In genomic region chr17:41971721-41972523, GRCh38 we compare ENCODE assay signal across 15 cellular contexts. TPM values are rescaled to one million over a fixed set of nuclear protein-coding genes. Genes with fewer than 3 reads are reported as not detected.
A peak's percentile ranks its signal among the peaks of the same experiment; 100 is the strongest.
DNase-seq lines count a peak whose midpoint lies in the region; ATAC-seq, FAIRE-seq and TF ChIP-seq lines count a peak whose summit lies in the region.
"Had no signal": no experiment of that assay in that cellular context is flagged by ENCODE, and none has a peak within 500 bp of the region (broad histone marks: within the 10 kb centered on the region; RNA-seq: fewer than 3 reads in every experiment).

No MANE protein-coding gene starts in this region.

- no TSS peak for BruUV-seq in HepG2 (replicated peaks; lab: Mats Ljungman, UMichigan)

- WGBS in HepG2 (ENCODE audit: low lambda C conversion rate), result 90% methylated on average over 16 of the region's 18 CpGs
- WGBS in right lobe of liver (ENCODE audit: insufficient coverage, low coverage, low lambda C conversion rate, missing lambda C conversion rate), result 79% methylated on average over 12 of the region's 18 CpGs

- FAIRE-seq in HepG2 (lab: Jason Lieb, UNC), result no peak
- FAIRE-seq: H54, keratinocyte had no signal

- H3K4me3 ChIP-seq in HepG2 (replicated peaks in 1 of 3; ENCODE audit: insufficient read depth in 1 of 3, low read depth in 2 of 3, low read length in 3 of 3), result no peak overlapping the region
- H3K4me3 ChIP-seq in right lobe of liver, result no peak overlapping the region
- H3K4me3 ChIP-seq in neural progenitor cell, result no peak overlapping the region
- H3K4me3 ChIP-seq: heart left ventricle had no signal

- H3K4me3 Mint-ChIP-seq in chondrocyte (ENCODE audit: unreplicated experiment) (no peak overlapping the region), neural progenitor cell (no peak overlapping the region)
- H3K4me3 Mint-ChIP-seq: T-cell had no signal

- H3K36me3 Mint-ChIP-seq in chondrocyte (ENCODE audit: low read depth) (peaks cover 22% of the 10 kb centered on the region), neural progenitor cell (peaks cover 27% of the 10 kb centered on the region)

- H3K9me3 ChIP-seq in HepG2 (ENCODE audit: low read length) (no peaks in the 10 kb centered on the region), right lobe of liver (no peaks in the 10 kb centered on the region), neural progenitor cell (ENCODE audit: low read depth) (no peaks in the 10 kb centered on the region)
- H3K9me3 ChIP-seq: heart left ventricle had no signal

- H3K79me2 ChIP-seq in HepG2 (ENCODE audit: insufficient read depth, low read length), result peaks cover 38% of the 10 kb centered on the region
- H3K79me2 ChIP-seq in neural progenitor cell (ENCODE audit: low read depth), result peaks cover 44% of the 10 kb centered on the region

- no peak overlapping the region for H3K9ac ChIP-seq in HepG2 (ENCODE audit: insufficient read depth, low read depth, low read length)
- no peak overlapping the region for H3K9ac ChIP-seq in neural progenitor cell
- H3K9ac ChIP-seq: KMS-11 had no signal

- TF ChIP-seq RAD21 in HepG2 (CRISPR knock-in tag; IDR thresholded peaks at IDR 0.05), result no peak

- H3K4me2 ChIP-seq in HepG2 (ENCODE audit: low read depth, low read length) (no peak overlapping the region), neural progenitor cell (no peak overlapping the region)
- H3K4me2 ChIP-seq: KMS-11 had no signal

- H3K36me3 ChIP-seq in HepG2 (replicated peaks in 1 of 2; ENCODE audit: control insufficient read depth in 1 of 2, insufficient read depth in 2 of 2, low read length in 2 of 2) (peaks cover 41 to 76% of the 10 kb centered on the region in 2 experiments), right lobe of liver (peaks cover 0 to 44% (median 12%) of the 10 kb centered on the region in 4 donors), neural progenitor cell (no peaks in the 10 kb centered on the region)

- H3K4me1 ChIP-seq in HepG2 (ENCODE audit: insufficient read depth, low read length) (peaks cover 44% of the 10 kb centered on the region), right lobe of liver (peaks cover 0 to 39% (median 16%) of the 10 kb centered on the region in 4 donors), neural progenitor cell (peaks cover 6% of the 10 kb centered on the region)

- no peaks in the 10 kb centered on the region for H3K27me3 ChIP-seq in HepG2 (ENCODE audit: control insufficient read depth in 1 of 2, insufficient read depth in 2 of 2, low read length in 2 of 2)
- H3K27me3 ChIP-seq in right lobe of liver, result no peaks in the 10 kb centered on the region
- no peaks in the 10 kb centered on the region for H3K27me3 ChIP-seq in neural progenitor cell
- H3K27me3 ChIP-seq: heart left ventricle had no signal

- TF ChIP-seq EP300 in HepG2 (IDR thresholded peaks at IDR 0.05; ENCODE audit: low read depth in 2 of 2, low read length in 2 of 2), result no peak
- TF ChIP-seq EP300 in HepG2 (CRISPR knock-in tag; IDR thresholded peaks at IDR 0.05; ENCODE audit: borderline replicate concordance), result no peak

- POLR2A ChIA-PET in HepG2 (lab: Yijun Ruan, JAX), result interaction anchor here (1.1 to 3.0 kb wide), 5 partner anchors 18 to 55 kb away, joined by 3 to 14 read pairs (median 4); partner anchors contain the start of gene DNAJC7

- H3K27ac ChIP-seq in HepG2 (ENCODE audit: extremely low read length, insufficient read depth, low read length) (no peak overlapping the region), right lobe of liver (peak overlapping the region in 1 of 3 donors; percentile 11), neural progenitor cell (no peak overlapping the region)
- H3K27ac ChIP-seq: KMS-11 had no signal

- H3K9me3 Mint-ChIP-seq in chondrocyte (ENCODE audit: low read depth) (no peaks in the 10 kb centered on the region), neural progenitor cell (no peaks in the 10 kb centered on the region)
- H3K9me3 Mint-ChIP-seq: T-cell had no signal

- peak overlapping the region; percentile 5 for H3K27ac Mint-ChIP-seq in chondrocyte (ENCODE audit: unreplicated experiment)
- peak overlapping the region; percentile 53 for H3K27ac Mint-ChIP-seq in neural progenitor cell

- H3K4me1 Mint-ChIP-seq in chondrocyte (ENCODE audit: low read depth), result peaks cover 37% of the 10 kb centered on the region
- H3K4me1 Mint-ChIP-seq in neural progenitor cell, result peaks cover 10% of the 10 kb centered on the region

- H3K27me3 Mint-ChIP-seq in chondrocyte (ENCODE audit: low read depth) (no peaks in the 10 kb centered on the region), neural progenitor cell (ENCODE audit: insufficient read depth, low read depth) (peaks cover 2% of the 10 kb centered on the region)
- H3K27me3 Mint-ChIP-seq: T-cell had no signal

- 0 out of 4 replicates have a peak, but pooled peaks of 1 of the 2 experiments have one; percentile 18 for TF ChIP-seq POLR2A in HepG2 (IDR thresholded peaks at IDR 0.05; ENCODE audit: insufficient read depth in 1 of 2, low read depth in 2 of 2, low read length in 2 of 2)
- TF ChIP-seq POLR2A in right lobe of liver (IDR thresholded peaks at IDR 0.05), result no peak

- no peak for TF ChIP-seq CTCF in HepG2 (CRISPR knock-in tag; IDR thresholded peaks at IDR 0.05)
- no peak for TF ChIP-seq CTCF in right lobe of liver (IDR thresholded peaks at IDR 0.05)
- no peak for TF ChIP-seq CTCF in chondrocyte (IDR thresholded peaks at IDR 0.05)
- no peak for TF ChIP-seq CTCF in neural progenitor cell (IDR thresholded peaks at IDR 0.05)

- CTCF ChIA-PET in HepG2 (lab: Yijun Ruan, JAX; ENCODE audit: low intra/inter-chr PET ratio, low total read pairs), result no interaction called here

- intact Hi-C loops in HepG2 (cut with micrococcal nuclease; ENCODE audit: unreplicated experiment) (no loop called here), right lobe of liver (cut with DNase I) (no loop called here)

- ATAC-seq in HepG2, result no peak
- ATAC-seq in right lobe of liver, result no peak
- ATAC-seq in GM18873 (IDR thresholded peaks at IDR 0.05; ENCODE audit: low FRiP score, unreplicated experiment), result no peak
- ATAC-seq in HG03469 (IDR thresholded peaks at IDR 0.05; ENCODE audit: unreplicated experiment), result no peak

- no peak for DNase-seq in HepG2 (ENCODE audit: low spot score)
- no peak for DNase-seq in right lobe of liver
- DNase-seq in chondrocyte (ENCODE audit: low spot score), result peak; percentile 68
- DNase-seq in neural progenitor cell (ENCODE audit: low spot score), result no peak
- no peak for DNase-seq in GM03348 (ENCODE audit: low spot score)
- DNase-seq in NCI-H82 (lab: John Stamatoyannopoulos, UW), result no peak
- DNase-seq: activated CD4-positive, CD25-positive, alpha-beta regulatory T cell treated with anti-CD3 and anti-CD28 coated beads, Interleukin-2, amount 50 U/mL, for 72 hours; NCI-H1694 treated with DMSO at 0.1 percent for 48 hours; T-cell had no signal

- H3F3A ChIP-seq in neural progenitor cell (ENCODE audit: low read depth), result peaks cover 14% of the 10 kb centered on the region

- in situ Hi-C loops in HepG2 (cut with HindIII; ENCODE audit: extremely low pct_ligation_motif_present, low pct_unique_long_range_greater_than_20kb), result no loop called here

- peaks cover 12% of the 10 kb centered on the region; the same call in 1 of the 2 replicates for H4K20me1 ChIP-seq in HepG2 (ENCODE audit: insufficient read depth, low read length)
- peaks cover 39% of the 10 kb centered on the region for H4K20me1 ChIP-seq in neural progenitor cell (ENCODE audit: low read depth)

- H2AFZ ChIP-seq in HepG2 (ENCODE audit: low read length), result no peak overlapping the region
- H2AFZ ChIP-seq in neural progenitor cell (replicated peaks), result no peak overlapping the region

RNA-seq across cellular contexts. Expression of gene CNP, which starts 5.3 kb away (rescaled TPM):
- total RNA-seq in HepG2 (2016; rRNA removed; fragmentation: Illumina TruSeq; extraction: Trizol), result 161 and 170 TPM in 2 replicates
- total RNA-seq in HepG2 (2016; cell fraction: cytosol; rRNA removed; fragmentation: Illumina TruSeq; extraction: Trizol; ENCODE audit: low read depth), result 13.1 and 14.4 TPM in 2 replicates
- total RNA-seq in HepG2 (2016; cell fraction: insoluble cytoplasmic fraction; rRNA removed; fragmentation: Illumina TruSeq; extraction: Trizol), result 142 and 170 TPM in 2 replicates
- 61.3 and 66.7 TPM in 2 replicates for total RNA-seq in HepG2 (2016; cell fraction: membrane; rRNA removed; fragmentation: Illumina TruSeq; extraction: Trizol)
- 95.4 and 98.2 TPM in 2 replicates for total RNA-seq in HepG2 (2016; cell fraction: nucleus; rRNA removed; fragmentation: Illumina TruSeq; extraction: Trizol)
- 97.2 and 105 TPM in 2 replicates for polyA plus RNA-seq in HepG2 (2011; rRNA removed)
- 67.5 and 85.5 TPM in 2 replicates for polyA plus RNA-seq in HepG2 (2011; cell fraction: cytosol; rRNA removed)
- 104 and 124 TPM in 2 replicates for polyA plus RNA-seq in HepG2 (2011; cell fraction: nucleus; rRNA removed)
- 42.6 and 44.3 TPM in 2 replicates for polyA plus RNA-seq in HepG2 (2012)
- 18.7 and 20.0 TPM in 2 replicates for polyA plus RNA-seq in HepG2 (2016; cell fraction: cytosol; fragmentation: Illumina TruSeq; extraction: Trizol; ENCODE audit: low read depth)
- polyA plus RNA-seq in HepG2 (2016; cell fraction: insoluble cytoplasmic fraction; fragmentation: Illumina TruSeq; extraction: Trizol; ENCODE audit: low read depth), result 172 and 192 TPM in 2 replicates
- 49.0 TPM in 2 replicates for polyA plus RNA-seq in HepG2 (2016; cell fraction: membrane; fragmentation: Illumina TruSeq; extraction: Trizol; ENCODE audit: low read depth)
- 178 and 180 TPM in 2 replicates for polyA plus RNA-seq in HepG2 (2016; cell fraction: nucleus; fragmentation: Illumina TruSeq; extraction: Trizol; ENCODE audit: insufficient read depth, low read depth)
- polyA minus RNA-seq in HepG2 (2011; rRNA and poly(A)+ RNA removed; ENCODE audit: low replicate concordance), result 256 and 859 TPM in 2 replicates
- 126 and 130 TPM in 2 replicates for polyA minus RNA-seq in HepG2 (2011; cell fraction: cytosol; rRNA and poly(A)+ RNA removed)
- 93.4 and 142 TPM in 2 replicates for polyA minus RNA-seq in HepG2 (2011; cell fraction: nucleus; rRNA and poly(A)+ RNA removed)
- total RNA-seq in right lobe of liver, result 10 to 100 TPM; 30.1 to 42.7 (median 33.0) TPM
- 78.3 to 86.0 TPM (median 79.4 TPM) in 3 replicates for total RNA-seq in chondrocyte
- total RNA-seq in neural progenitor cell (ENCODE audit: low replicate concordance), result 38.6 and 70.3 TPM in 2 replicates

RNA-seq across cellular contexts. Expression of gene ODAD4, which starts 41.5 kb away (rescaled TPM):
- 0.53 and 0.60 TPM in 2 replicates for total RNA-seq in HepG2 (2016; rRNA removed; fragmentation: Illumina TruSeq; extraction: Trizol)
- 0.18 TPM in 1 of 2 replicates, not detected in the other for total RNA-seq in HepG2 (2016; cell fraction: cytosol; rRNA removed; fragmentation: Illumina TruSeq; extraction: Trizol; ENCODE audit: low read depth)
- 0.41 and 0.92 TPM in 2 replicates for total RNA-seq in HepG2 (2016; cell fraction: insoluble cytoplasmic fraction; rRNA removed; fragmentation: Illumina TruSeq; extraction: Trizol)
- total RNA-seq in HepG2 (2016; cell fraction: membrane; rRNA removed; fragmentation: Illumina TruSeq; extraction: Trizol), result 0.09 and 0.28 TPM in 2 replicates
- 0.37 and 1.4 TPM in 2 replicates for total RNA-seq in HepG2 (2016; cell fraction: nucleus; rRNA removed; fragmentation: Illumina TruSeq; extraction: Trizol)
- 0.48 and 0.73 TPM in 2 replicates for polyA plus RNA-seq in HepG2 (2011; rRNA removed)
- polyA plus RNA-seq in HepG2 (2011; cell fraction: cytosol; rRNA removed), result 0.15 and 0.35 TPM in 2 replicates
- 0.88 and 1.5 TPM in 2 replicates for polyA plus RNA-seq in HepG2 (2011; cell fraction: nucleus; rRNA removed)
- 0.57 and 0.59 TPM in 2 replicates for polyA plus RNA-seq in HepG2 (2012)
- polyA plus RNA-seq in HepG2 (2016; cell fraction: cytosol; fragmentation: Illumina TruSeq; extraction: Trizol; ENCODE audit: low read depth), result 0.10 TPM in 1 of 2 replicates, not detected in the other
- 0.72 and 1.5 TPM in 2 replicates for polyA plus RNA-seq in HepG2 (2016; cell fraction: insoluble cytoplasmic fraction; fragmentation: Illumina TruSeq; extraction: Trizol; ENCODE audit: low read depth)
- polyA plus RNA-seq in HepG2 (2016; cell fraction: membrane; fragmentation: Illumina TruSeq; extraction: Trizol; ENCODE audit: low read depth), result 0.08 TPM in 1 of 2 replicates, not detected in the other
- 0.74 and 1.3 TPM in 2 replicates for polyA plus RNA-seq in HepG2 (2016; cell fraction: nucleus; fragmentation: Illumina TruSeq; extraction: Trizol; ENCODE audit: insufficient read depth, low read depth)
- 0.48 TPM in 1 of 2 replicates, not detected in the other for polyA minus RNA-seq in HepG2 (2011; rRNA and poly(A)+ RNA removed; ENCODE audit: low replicate concordance)
- not detected in 2 replicates for polyA minus RNA-seq in HepG2 (2011; cell fraction: cytosol; rRNA and poly(A)+ RNA removed)
- 1.3 and 4.0 TPM in 2 replicates for polyA minus RNA-seq in HepG2 (2011; cell fraction: nucleus; rRNA and poly(A)+ RNA removed)
- under 1 TPM in 3 of 6 experiments, not detected in 3; 0.12 to 0.13 (median 0.12) TPM for total RNA-seq in right lobe of liver
- 0.70 to 0.99 TPM (median 0.77 TPM) in 3 replicates for total RNA-seq in chondrocyte
- 4.1 and 4.6 TPM in 2 replicates for total RNA-seq in neural progenitor cell (ENCODE audit: low replicate concordance)

RNA-seq across cellular contexts. Expression of gene DNAJC7, which starts 45.3 kb away (rescaled TPM):
- total RNA-seq in HepG2 (2016; rRNA removed; fragmentation: Illumina TruSeq; extraction: Trizol), result 132 and 179 TPM in 2 replicates
- total RNA-seq in HepG2 (2016; cell fraction: cytosol; rRNA removed; fragmentation: Illumina TruSeq; extraction: Trizol; ENCODE audit: low read depth), result 46.7 and 51.0 TPM in 2 replicates
- 140 and 190 TPM in 2 replicates for total RNA-seq in HepG2 (2016; cell fraction: insoluble cytoplasmic fraction; rRNA removed; fragmentation: Illumina TruSeq; extraction: Trizol)
- total RNA-seq in HepG2 (2016; cell fraction: membrane; rRNA removed; fragmentation: Illumina TruSeq; extraction: Trizol), result 65.8 and 75.9 TPM in 2 replicates
- 79.3 and 85.4 TPM in 2 replicates for total RNA-seq in HepG2 (2016; cell fraction: nucleus; rRNA removed; fragmentation: Illumina TruSeq; extraction: Trizol)
- 47.7 and 54.7 TPM in 2 replicates for polyA plus RNA-seq in HepG2 (2011; rRNA removed)
- polyA plus RNA-seq in HepG2 (2011; cell fraction: cytosol; rRNA removed), result 23.0 and 30.1 TPM in 2 replicates
- 24.7 and 29.9 TPM in 2 replicates for polyA plus RNA-seq in HepG2 (2011; cell fraction: nucleus; rRNA removed)
- polyA plus RNA-seq in HepG2 (2012), result 75.2 and 76.1 TPM in 2 replicates
- polyA plus RNA-seq in HepG2 (2016; cell fraction: cytosol; fragmentation: Illumina TruSeq; extraction: Trizol; ENCODE audit: low read depth), result 45.0 and 48.2 TPM in 2 replicates
- polyA plus RNA-seq in HepG2 (2016; cell fraction: insoluble cytoplasmic fraction; fragmentation: Illumina TruSeq; extraction: Trizol; ENCODE audit: low read depth), result 221 and 228 TPM in 2 replicates
- 64.6 and 70.7 TPM in 2 replicates for polyA plus RNA-seq in HepG2 (2016; cell fraction: membrane; fragmentation: Illumina TruSeq; extraction: Trizol; ENCODE audit: low read depth)
- 97.9 and 98.9 TPM in 2 replicates for polyA plus RNA-seq in HepG2 (2016; cell fraction: nucleus; fragmentation: Illumina TruSeq; extraction: Trizol; ENCODE audit: insufficient read depth, low read depth)
- polyA minus RNA-seq in HepG2 (2011; rRNA and poly(A)+ RNA removed; ENCODE audit: low replicate concordance), result 61.1 and 62.3 TPM in 2 replicates
- 44.7 and 52.7 TPM in 2 replicates for polyA minus RNA-seq in HepG2 (2011; cell fraction: cytosol; rRNA and poly(A)+ RNA removed)
- polyA minus RNA-seq in HepG2 (2011; cell fraction: nucleus; rRNA and poly(A)+ RNA removed), result 116 and 129 TPM in 2 replicates
- 10 to 100 TPM; 32.7 to 40.3 (median 35.2) TPM for total RNA-seq in right lobe of liver
- 51.1 to 61.0 TPM (median 51.2 TPM) in 3 replicates for total RNA-seq in chondrocyte
- total RNA-seq in neural progenitor cell (ENCODE audit: low replicate concordance), result 80.7 and 92.5 TPM in 2 replicates

RNA-seq across cellular contexts. Expression of gene NKIRAS2, which starts 48.0 kb away (rescaled TPM):
- total RNA-seq in HepG2 (2016; rRNA removed; fragmentation: Illumina TruSeq; extraction: Trizol), result 26.8 and 27.9 TPM in 2 replicates
- 17.3 and 18.4 TPM in 2 replicates for total RNA-seq in HepG2 (2016; cell fraction: cytosol; rRNA removed; fragmentation: Illumina TruSeq; extraction: Trizol; ENCODE audit: low read depth)
- 21.1 and 25.4 TPM in 2 replicates for total RNA-seq in HepG2 (2016; cell fraction: insoluble cytoplasmic fraction; rRNA removed; fragmentation: Illumina TruSeq; extraction: Trizol)
- total RNA-seq in HepG2 (2016; cell fraction: membrane; rRNA removed; fragmentation: Illumina TruSeq; extraction: Trizol), result 36.4 and 39.9 TPM in 2 replicates
- total RNA-seq in HepG2 (2016; cell fraction: nucleus; rRNA removed; fragmentation: Illumina TruSeq; extraction: Trizol), result 13.2 and 14.4 TPM in 2 replicates
- polyA plus RNA-seq in HepG2 (2011; rRNA removed), result 42.0 and 48.5 TPM in 2 replicates
- polyA plus RNA-seq in HepG2 (2011; cell fraction: cytosol; rRNA removed), result 38.1 and 38.8 TPM in 2 replicates
- 36.5 and 41.2 TPM in 2 replicates for polyA plus RNA-seq in HepG2 (2011; cell fraction: nucleus; rRNA removed)
- 23.6 and 24.0 TPM in 2 replicates for polyA plus RNA-seq in HepG2 (2012)
- 15.6 and 18.2 TPM in 2 replicates for polyA plus RNA-seq in HepG2 (2016; cell fraction: cytosol; fragmentation: Illumina TruSeq; extraction: Trizol; ENCODE audit: low read depth)
- polyA plus RNA-seq in HepG2 (2016; cell fraction: insoluble cytoplasmic fraction; fragmentation: Illumina TruSeq; extraction: Trizol; ENCODE audit: low read depth), result 26.9 and 33.5 TPM in 2 replicates
- polyA plus RNA-seq in HepG2 (2016; cell fraction: membrane; fragmentation: Illumina TruSeq; extraction: Trizol; ENCODE audit: low read depth), result 35.0 and 37.3 TPM in 2 replicates
- polyA plus RNA-seq in HepG2 (2016; cell fraction: nucleus; fragmentation: Illumina TruSeq; extraction: Trizol; ENCODE audit: insufficient read depth, low read depth), result 29.9 and 31.9 TPM in 2 replicates
- 47.3 TPM in 2 replicates for polyA minus RNA-seq in HepG2 (2011; rRNA and poly(A)+ RNA removed; ENCODE audit: low replicate concordance)
- polyA minus RNA-seq in HepG2 (2011; cell fraction: cytosol; rRNA and poly(A)+ RNA removed), result 15.6 and 18.5 TPM in 2 replicates
- polyA minus RNA-seq in HepG2 (2011; cell fraction: nucleus; rRNA and poly(A)+ RNA removed), result 15.3 and 17.8 TPM in 2 replicates
- 10 to 100 TPM; 11.1 to 27.0 (median 12.3) TPM for total RNA-seq in right lobe of liver
- 54.7 to 57.0 TPM (median 56.9 TPM) in 3 replicates for total RNA-seq in chondrocyte
- total RNA-seq in neural progenitor cell (ENCODE audit: low replicate concordance), result 23.7 and 50.1 TPM in 2 replicates

RNA-seq across cellular contexts. Expression of gene ACLY, which starts 53.2 kb away (rescaled TPM):
- total RNA-seq in HepG2 (2016; rRNA removed; fragmentation: Illumina TruSeq; extraction: Trizol) (218 and 277 TPM in 2 replicates), right lobe of liver (10 to 100 TPM; 16.6 to 95.9 (median 33.6) TPM), chondrocyte (181 to 189 TPM (median 187 TPM) in 3 replicates), neural progenitor cell (ENCODE audit: low replicate concordance) (221 and 273 TPM in 2 replicates)
- total RNA-seq in HepG2 (2016; cell fraction: cytosol; rRNA removed; fragmentation: Illumina TruSeq; extraction: Trizol; ENCODE audit: low read depth), result 24.5 and 29.0 TPM in 2 replicates
- 218 and 232 TPM in 2 replicates for total RNA-seq in HepG2 (2016; cell fraction: insoluble cytoplasmic fraction; rRNA removed; fragmentation: Illumina TruSeq; extraction: Trizol)
- total RNA-seq in HepG2 (2016; cell fraction: membrane; rRNA removed; fragmentation: Illumina TruSeq; extraction: Trizol), result 75.9 and 85.9 TPM in 2 replicates
- 147 and 157 TPM in 2 replicates for total RNA-seq in HepG2 (2016; cell fraction: nucleus; rRNA removed; fragmentation: Illumina TruSeq; extraction: Trizol)
- 111 and 143 TPM in 2 replicates for polyA plus RNA-seq in HepG2 (2011; rRNA removed)
- polyA plus RNA-seq in HepG2 (2011; cell fraction: cytosol; rRNA removed), result 98.4 and 118 TPM in 2 replicates
- 94.3 and 115 TPM in 2 replicates for polyA plus RNA-seq in HepG2 (2011; cell fraction: nucleus; rRNA removed)
- polyA plus RNA-seq in HepG2 (2012), result 93.3 and 115 TPM in 2 replicates
- polyA plus RNA-seq in HepG2 (2016; cell fraction: cytosol; fragmentation: Illumina TruSeq; extraction: Trizol; ENCODE audit: low read depth), result 12.6 and 14.2 TPM in 2 replicates
- 183 and 215 TPM in 2 replicates for polyA plus RNA-seq in HepG2 (2016; cell fraction: insoluble cytoplasmic fraction; fragmentation: Illumina TruSeq; extraction: Trizol; ENCODE audit: low read depth)
- 30.1 and 37.0 TPM in 2 replicates for polyA plus RNA-seq in HepG2 (2016; cell fraction: membrane; fragmentation: Illumina TruSeq; extraction: Trizol; ENCODE audit: low read depth)
- polyA plus RNA-seq in HepG2 (2016; cell fraction: nucleus; fragmentation: Illumina TruSeq; extraction: Trizol; ENCODE audit: insufficient read depth, low read depth), result 178 and 193 TPM in 2 replicates
- 364 TPM in 2 replicates for polyA minus RNA-seq in HepG2 (2011; rRNA and poly(A)+ RNA removed; ENCODE audit: low replicate concordance)
- polyA minus RNA-seq in HepG2 (2011; cell fraction: cytosol; rRNA and poly(A)+ RNA removed), result 190 and 249 TPM in 2 replicates
- 60.3 and 96.6 TPM in 2 replicates for polyA minus RNA-seq in HepG2 (2011; cell fraction: nucleus; rRNA and poly(A)+ RNA removed)
